8 cellular contexts compared by ENCODE assay signal in genomic region chr19:30682576-30683536, GRCh38.
A peak's percentile ranks its signal among the peaks of the same experiment; 100 is the strongest.
DNase-seq lines count a peak whose midpoint lies in the region; ATAC-seq and TF ChIP-seq lines count a peak whose summit lies in the region.

No MANE protein-coding gene starts in this region.

- H3K14ac ChIP-seq in trophoblast cell (ENCODE audit: low read length): no peak overlapping the region

- H3K4me2 ChIP-seq in DOHH2 (ENCODE audit: low read length): no peak overlapping the region
- H3K4me2 ChIP-seq in trophoblast cell (ENCODE audit: low read length): no peak overlapping the region

- intact Hi-C loops in aorta (cut with DNase I): loop anchor here in 1 of 2 donors (5.0 kb wide), 1 partner anchor 1539 kb away; no protein-coding TSS in a partner anchor

- H3K23ac ChIP-seq in trophoblast cell (ENCODE audit: low read length): no peak overlapping the region

- H3K27me3 ChIP-seq in DOHH2 (ENCODE audit: control insufficient read depth, low read length) (no peaks in the 10 kb centered on the region), trophoblast cell (ENCODE audit: insufficient read depth, low read length) (no peaks in the 10 kb centered on the region), aorta (ENCODE audit: control insufficient read depth in 1 of 2, insufficient read depth in 2 of 2, low read length in 1 of 2) (no peaks in the 10 kb centered on the region)

- H4K91ac ChIP-seq in trophoblast cell (ENCODE audit: low read depth, low read length): no peak overlapping the region

- H2BK5ac ChIP-seq in trophoblast cell (ENCODE audit: low read depth, low read length, poor library complexity): no peak overlapping the region

- H3K4me1 ChIP-seq in DOHH2 (ENCODE audit: control insufficient read depth, low read length) (no peaks in the 10 kb centered on the region), trophoblast cell (ENCODE audit: control insufficient read depth in 1 of 2, insufficient read depth in 2 of 2, low read length in 2 of 2) (no peaks in the 10 kb centered on the region), aorta (ENCODE audit: control insufficient read depth in 1 of 2, insufficient read depth in 2 of 2, low read length in 2 of 2) (no peaks in the 10 kb centered on the region)

- no peak overlapping the region for H4K12ac ChIP-seq in trophoblast cell (ENCODE audit: low read depth, low read length)

- no peak overlapping the region for H2BK120ac ChIP-seq in trophoblast cell (ENCODE audit: insufficient read depth, low read length, poor library complexity)

- peak; percentile 46 to 55 for ATAC-seq in activated naive CD4-positive, alpha-beta T cell treated with anti-CD3 and anti-CD28 coated beads, Interleukin-2, amount 50 U/mL, for 72 hours
- ATAC-seq in aorta (ENCODE audit: low FRiP score) (peak; percentile 87), HG03460 (IDR thresholded peaks at IDR 0.05; ENCODE audit: unreplicated experiment) (no peak)

- no peaks in the 10 kb centered on the region for H4K20me1 ChIP-seq in DOHH2 (ENCODE audit: control insufficient read depth, insufficient read depth, low read depth, low read length)

- no peak overlapping the region for H2AFZ ChIP-seq in trophoblast cell (ENCODE audit: insufficient read depth, low read length, poor library complexity)

- DNase-seq in Jurkat, Clone E6-1 (ENCODE audit: low read depth, low spot score): peak; percentile 32
- DNase-seq in SHP77 (lab: John Stamatoyannopoulos, UW) (peak; percentile 53 to 59), glomerular endothelial cell (ENCODE audit: extremely low read depth, low read depth, low spot score) (peak; percentile 41), trophoblast cell (peak; percentile 29 to 67), aorta (peak; percentile 71 to 91)
- DNase-seq in activated naive CD4-positive, alpha-beta T cell treated with anti-CD3 and anti-CD28 coated beads, Interleukin-2, amount 50 U/mL, for 72 hours (ENCODE audit: low spot score in 2 of 2): peak in 1 of 2 donors; percentile 68

- H3K4ac ChIP-seq in trophoblast cell (ENCODE audit: low read depth, low read length): no peak overlapping the region

- H2AK5ac ChIP-seq in trophoblast cell (ENCODE audit: low read length): no peak overlapping the region

- H3K36me3 ChIP-seq in DOHH2 (ENCODE audit: control insufficient read depth, low read length) (no peaks in the 10 kb centered on the region), trophoblast cell (ENCODE audit: control insufficient read depth in 1 of 2, insufficient read depth in 2 of 2, low read length in 2 of 2) (no peaks in the 10 kb centered on the region), aorta (ENCODE audit: control insufficient read depth in 1 of 2, insufficient read depth in 2 of 2, low read length in 1 of 2) (no peaks in the 10 kb centered on the region)

- H3K9me3 ChIP-seq in DOHH2 (ENCODE audit: control insufficient read depth, insufficient read depth, low read length) (no peaks in the 10 kb centered on the region), trophoblast cell (ENCODE audit: insufficient read depth, low read depth, low read length) (no peaks in the 10 kb centered on the region), aorta (ENCODE audit: control insufficient read depth, low read length) (no peaks in the 10 kb centered on the region)

- H3K9ac ChIP-seq in trophoblast cell (ENCODE audit: low read length): no peak overlapping the region

- H3K36me3 Mint-ChIP-seq in activated naive CD4-positive, alpha-beta T cell treated with anti-CD3 and anti-CD28 coated beads, Interleukin-2, amount 50 U/mL, for 72 hours: no peaks in the 10 kb centered on the region

- H3F3A ChIP-seq in DOHH2 (ENCODE audit: control insufficient read depth, insufficient read depth): no peaks in the 10 kb centered on the region

- no peaks in the 10 kb centered on the region for H3K79me2 ChIP-seq in DOHH2 (ENCODE audit: control insufficient read depth, low read length)
- H3K79me2 ChIP-seq in trophoblast cell (ENCODE audit: control insufficient read depth, insufficient read depth, low read length, poor library complexity): no peaks in the 10 kb centered on the region

- H3K9me2 ChIP-seq in DOHH2 (replicated peaks; ENCODE audit: control insufficient read depth, low read length): no peaks in the 10 kb centered on the region

- H3K79me1 ChIP-seq in trophoblast cell (ENCODE audit: low read length): no peaks in the 10 kb centered on the region

- H3K18ac ChIP-seq in trophoblast cell (ENCODE audit: low read length): no peak overlapping the region

- H3K27ac Mint-ChIP-seq in activated naive CD4-positive, alpha-beta T cell treated with anti-CD3 and anti-CD28 coated beads, Interleukin-2, amount 50 U/mL, for 72 hours: no peak overlapping the region

- no peaks in the 10 kb centered on the region for H3K9me3 Mint-ChIP-seq in activated naive CD4-positive, alpha-beta T cell treated with anti-CD3 and anti-CD28 coated beads, Interleukin-2, amount 50 U/mL, for 72 hours

- WGBS in trophoblast cell (ENCODE audit: extremely low coverage, insufficient coverage, insufficient read length): no CpG with 5 or more reads among the region's 26 CpGs
- 11 to 15% methylated on average over 26 of the region's 26 CpGs for WGBS in aorta, 2 donors

- H3K4me3 ChIP-seq in DOHH2 (ENCODE audit: low read length): no peak overlapping the region
- H3K4me3 ChIP-seq in Jurkat, Clone E6-1 (ENCODE audit: low read length): no peak overlapping the region
- no peak overlapping the region for H3K4me3 ChIP-seq in trophoblast cell (ENCODE audit: low read depth, low read length)
- H3K4me3 ChIP-seq in aorta (ENCODE audit: low read length in 2 of 2): no peak overlapping the region

- peak; percentile 93 for TF ChIP-seq CTCF in DOHH2 (IDR thresholded peaks at IDR 0.05; ENCODE audit: low read depth, low read length, poor library complexity, severe bottlenecking)

- H3K27ac ChIP-seq in DOHH2 (ENCODE audit: low read depth, low read length): no peak overlapping the region
- H3K27ac ChIP-seq in trophoblast cell (ENCODE audit: low read depth, low read length): no peak overlapping the region
- H3K27ac ChIP-seq in aorta (ENCODE audit: low read depth in 1 of 2, low read length in 2 of 2): no peak overlapping the region

- no peak overlapping the region for H2BK12ac ChIP-seq in trophoblast cell (ENCODE audit: low read length)

- H4K8ac ChIP-seq in trophoblast cell (ENCODE audit: low read depth, low read length): no peak overlapping the region
